8 cellular contexts compared by ENCODE assay signal in genomic region chr12:110403146-110403974, GRCh38. TPM values are rescaled to one million over a fixed set of nuclear protein-coding genes. Genes with fewer than 3 reads are reported as not detected.
DNase-seq lines count a peak whose midpoint lies in the region; ATAC-seq and TF ChIP-seq lines count a peak whose summit lies in the region.

TSS of gene ANAPC7 (minus strand) at chr12:110403708. CDS start at chr12:110403627, 81 bp downstream.

- H4K20me1 ChIP-seq in SU-DHL-6 (ENCODE audit: low read depth, low read length), result no peaks in the 10 kb centered on the region

- no peaks in the 10 kb centered on the region for H3K9me2 ChIP-seq in SU-DHL-6 (replicated peaks; ENCODE audit: insufficient read depth, low read length)

- peak within 1 kb of the TSS; percentile 98 for H3K27ac Mint-ChIP-seq in activated naive CD8-positive, alpha-beta T cell treated with anti-CD3 and anti-CD28 coated beads, Interleukin-2, amount 10 ng/mL, durations not matched to agents 7 days and 5 days

- H3K9me3 ChIP-seq in SU-DHL-6 (ENCODE audit: insufficient read depth, low read length), result no peaks in the 10 kb centered on the region
- H3K9me3 ChIP-seq in ovary, result no peaks in the 10 kb centered on the region
- H3K9me3 ChIP-seq in thymus (ENCODE audit: control insufficient read depth), result no peaks in the 10 kb centered on the region

- peak within 1 kb of the TSS; percentile 97 for H3K4me3 Mint-ChIP-seq in activated naive CD8-positive, alpha-beta T cell treated with anti-CD3 and anti-CD28 coated beads, Interleukin-2, amount 10 ng/mL, durations not matched to agents 7 days and 5 days

- WGBS in ovary, 3 donors, result 0% methylated on average over 62 of the region's 62 CpGs
- WGBS in thymus, result under 1% methylated on average over 62 of the region's 62 CpGs

- H3K4me1 ChIP-seq in ovary (ENCODE audit: insufficient read depth), result peaks cover 12% of the 10 kb centered on the region
- H3K4me1 ChIP-seq in thymus (ENCODE audit: control insufficient read depth, insufficient read depth, low read length), result peaks cover 15% of the 10 kb centered on the region

- H3K4me3 ChIP-seq in SU-DHL-6 (ENCODE audit: insufficient read depth, low read length, poor library complexity, severe bottlenecking) (peak within 1 kb of the TSS; percentile 87), ovary (peak within 1 kb of the TSS; percentile 96), thymus (ENCODE audit: low read length) (peak within 1 kb of the TSS; percentile 99)

- H3K36me3 ChIP-seq in SU-DHL-6 (ENCODE audit: low read length), result peaks cover 3% of the 10 kb centered on the region; the same call in 1 of the 2 replicates
- H3K36me3 ChIP-seq in ovary, result no peaks in the 10 kb centered on the region
- peaks cover 10% of the 10 kb centered on the region for H3K36me3 ChIP-seq in thymus (ENCODE audit: control insufficient read depth, insufficient read depth)

- H3K27ac ChIP-seq in SU-DHL-6 (ENCODE audit: low read depth, low read length) (peak within 1 kb of the TSS; percentile 90), ovary (peak within 1 kb of the TSS; percentile 53 to 98), thymus (ENCODE audit: low read depth) (peak within 1 kb of the TSS; percentile 96)

- peaks cover 19% of the 10 kb centered on the region for H3K4me1 Mint-ChIP-seq in activated naive CD8-positive, alpha-beta T cell treated with anti-CD3 and anti-CD28 coated beads, Interleukin-2, amount 10 ng/mL, durations not matched to agents 7 days and 5 days

- H3K27me3 Mint-ChIP-seq in activated naive CD8-positive, alpha-beta T cell treated with anti-CD3 and anti-CD28 coated beads, Interleukin-2, amount 10 ng/mL, durations not matched to agents 7 days and 5 days, result no peaks in the 10 kb centered on the region

- H3F3A ChIP-seq in SU-DHL-6 (ENCODE audit: insufficient read depth), result no peaks in the 10 kb centered on the region

- POLR2A ChIA-PET in activated naive CD8-positive, alpha-beta T cell treated with anti-CD3 and anti-CD28 coated beads, Interleukin-2, amount 10 ng/mL, durations not matched to agents 7 days and 5 days (lab: Charles Lee), result interaction anchor here (1.4 kb wide), 1 partner anchor 65 kb away, joined by 5 read pairs; the partner anchor contains the start of genes FAM216A and GPN3

- peak within 1 kb of the TSS; percentile 85 for H3K4me2 ChIP-seq in SU-DHL-6 (ENCODE audit: low read depth, low read length, poor library complexity, severe bottlenecking)

- TF ChIP-seq POLR2A in ovary (IDR thresholded peaks at IDR 0.05), result peak; percentile 29

- ATAC-seq in HG02571 (IDR thresholded peaks at IDR 0.05; ENCODE audit: unreplicated experiment), result peak; percentile 66
- peak; percentile 86 for ATAC-seq in activated naive CD8-positive, alpha-beta T cell treated with anti-CD3 and anti-CD28 coated beads, Interleukin-2, amount 10 ng/mL, durations not matched to agents 7 days and 5 days (ENCODE audit: low read depth)
- peak; percentile 94 for ATAC-seq in Right ventricle myocardium inferior

- TF ChIP-seq CTCF in SU-DHL-6 (IDR thresholded peaks at IDR 0.05; ENCODE audit: insufficient read depth, low read length, poor library complexity, severe bottlenecking) (no peak), ovary (IDR thresholded peaks at IDR 0.05) (peak in 1 of 3 donors; percentile 26)

- no peak for TF ChIP-seq EP300 in ovary (IDR thresholded peaks at IDR 0.05)

- peaks cover 50% of the 10 kb centered on the region for H3K79me2 ChIP-seq in SU-DHL-6 (ENCODE audit: insufficient read depth, low read length)

- no peaks in the 10 kb centered on the region for H3K9me3 Mint-ChIP-seq in activated naive CD8-positive, alpha-beta T cell treated with anti-CD3 and anti-CD28 coated beads, Interleukin-2, amount 10 ng/mL, durations not matched to agents 7 days and 5 days

- peak within 1 kb of the TSS; percentile 90 for H3K9ac ChIP-seq in SU-DHL-6 (ENCODE audit: low read length)

- H2AFZ ChIP-seq in SU-DHL-6 (ENCODE audit: low read depth, low read length, severe bottlenecking), result peak within 1 kb of the TSS; percentile 96

- peak; percentile 94 for DNase-seq in ELF-1 (ENCODE audit: low read depth, low spot score)
- DNase-seq in NCI-H1417 (lab: John Stamatoyannopoulos, UW), result peak; percentile 93 to 97 (median 95)
- peak; percentile 87 for DNase-seq in activated naive CD8-positive, alpha-beta T cell treated with anti-CD3 and anti-CD28 coated beads, Interleukin-2, amount 10 ng/mL, durations not matched to agents 7 days and 5 days
- peak; percentile 95 for DNase-seq in Right ventricle myocardium inferior (ENCODE audit: missing footprints)
- peak; percentile 87 to 94 (median 89) for DNase-seq in ovary

- intact Hi-C loops in Right ventricle myocardium inferior (cut with DNase I), result no loop called here
- intact Hi-C loops in ovary (cut with DNase I), result no loop called here

- no peaks in the 10 kb centered on the region for H3K27me3 ChIP-seq in SU-DHL-6 (ENCODE audit: low read length)
- no peaks in the 10 kb centered on the region for H3K27me3 ChIP-seq in ovary
- no peaks in the 10 kb centered on the region for H3K27me3 ChIP-seq in thymus (ENCODE audit: control insufficient read depth, insufficient read depth)

- peaks cover 12% of the 10 kb centered on the region for H3K36me3 Mint-ChIP-seq in activated naive CD8-positive, alpha-beta T cell treated with anti-CD3 and anti-CD28 coated beads, Interleukin-2, amount 10 ng/mL, durations not matched to agents 7 days and 5 days

RNA-seq across cellular contexts. Expression of gene ANAPC7, which starts in this region (rescaled TPM):
- 10 to 100 TPM; 63.0 to 67.1 TPM for total RNA-seq in activated naive CD8-positive, alpha-beta T cell treated with anti-CD3 and anti-CD28 coated beads, Interleukin-2, amount 10 ng/mL, durations not matched to agents 7 days and 5 days
- total RNA-seq in Right ventricle myocardium inferior (34.4 TPM), ovary (10 to 100 TPM; 24.9 to 65.0 (median 41.7) TPM)
- polyA plus RNA-seq in ovary (10 to 100 TPM; 23.6 to 66.7 TPM), thymus (66.6 TPM)

Comparison
In these comparisons a context has a peak if more than half of its experiments do, and no peak if none do; other contexts are left out.
1. Peak in every context shown above with its lines: DNase-seq, ATAC-seq, H3K4me3 ChIP-seq and H3K27ac ChIP-seq.